ENCODE assay signal across 21 cellular contexts in genomic region chr13:114027826-114028225, GRCh38. TPM values are rescaled to one million over a fixed set of nuclear protein-coding genes. Genes with fewer than 3 reads are reported as not detected.
DNase-seq lines count a peak whose midpoint lies in the region; ATAC-seq, FAIRE-seq and TF ChIP-seq lines count a peak whose summit lies in the region.
"Had no signal": no experiment of that assay in that cellular context is flagged by ENCODE, and none has a peak within 500 bp of the region (broad histone marks: within the 10 kb centered on the region; RNA-seq: fewer than 3 reads in every experiment).

No MANE protein-coding gene starts in this region.

- WGBS in heart left ventricle, 4 donors, result 94 to 97% (median 95%) methylated on average over 21 of the region's 21 CpGs

- FAIRE-seq in GM12891 (lab: Jason Lieb, UNC), result peak; percentile 74

- DNase-seq in GM12891 (ENCODE audit: insufficient read length, low spot score) (no peak), heart left ventricle (peak in 3 of 5 donors; percentile 19 to 44 (median 24)), GM10248 (ENCODE audit: extremely low spot score) (no peak), mucosa of gallbladder (ENCODE audit: low spot score) (no peak)
- DNase-seq: activated gamma-delta T cell, anterior cingulate cortex, DND-41, mammary epithelial cell, MG63, NCI-H1694 treated with DMSO at 0.1 percent for 48 hours, NCI-H446, nephron progenitor cell, SHP77 treated with DMSO at 0.1 percent for 48 hours, T-helper 2 cell had no signal

- no peaks in the 10 kb centered on the region for H3K9me2 ChIP-seq in SU-DHL-6 (replicated peaks; ENCODE audit: insufficient read depth, low read length)

- H2AFZ ChIP-seq in SU-DHL-6 (ENCODE audit: low read depth, low read length, severe bottlenecking), result no peak overlapping the region

- H3K9ac ChIP-seq in SU-DHL-6 (ENCODE audit: low read length) (peak overlapping the region; percentile 62), rectal smooth muscle tissue (ENCODE audit: low read length) (no peak overlapping the region)

- POLR2A ChIA-PET in GM10248 (lab: Yijun Ruan, JAX), result no interaction called here

- H3K4me3 ChIP-seq in SU-DHL-6 (ENCODE audit: insufficient read depth, low read length, poor library complexity, severe bottlenecking), result peak overlapping the region; percentile 53
- H3K4me3 ChIP-seq in heart left ventricle, result no peak overlapping the region
- H3K4me3 ChIP-seq in rectal smooth muscle tissue (ENCODE audit: low read length), result peak overlapping the region; percentile 6
- H3K4me3 ChIP-seq: MG63, psoas muscle had no signal

- H3K9me3 ChIP-seq in SU-DHL-6 (ENCODE audit: insufficient read depth, low read length), result peaks cover 9% of the 10 kb centered on the region; the same call in 1 of the 2 replicates
- H3K9me3 ChIP-seq in heart left ventricle, result no peaks in the 10 kb centered on the region
- H3K9me3 ChIP-seq: MG63, psoas muscle had no signal

- TF ChIP-seq POLR2A in GM12891 (IDR thresholded peaks at IDR 0.05; ENCODE audit: low read depth, low read length), result no peak
- no peak for TF ChIP-seq POLR2A in heart left ventricle (IDR thresholded peaks at IDR 0.05)
- no peak for TF ChIP-seq POLR2A in GM18505 (IDR thresholded peaks at IDR 0.05; ENCODE audit: borderline replicate concordance, extremely low read depth, insufficient read depth, insufficient read length)

- CTCF ChIA-PET in GM10248 (lab: Yijun Ruan, JAX), result no interaction called here

- H3K36me3 ChIP-seq in SU-DHL-6 (ENCODE audit: low read length) (no peaks in the 10 kb centered on the region), heart left ventricle (peaks cover 0 to 48% (median 0%) of the 10 kb centered on the region in 9 donors), rectal smooth muscle tissue (ENCODE audit: control insufficient read depth, insufficient read depth, low read length) (peaks cover 4% of the 10 kb centered on the region)

- peaks cover 20% of the 10 kb centered on the region for H3F3A ChIP-seq in SU-DHL-6 (ENCODE audit: insufficient read depth)

- peaks cover 0 to 39% (median 28%) of the 10 kb centered on the region in 12 donors for H3K4me1 ChIP-seq in heart left ventricle
- H3K4me1 ChIP-seq in rectal smooth muscle tissue (ENCODE audit: control insufficient read depth, insufficient read depth, low read length), result peaks cover 28% of the 10 kb centered on the region

- H3K4me2 ChIP-seq in SU-DHL-6 (ENCODE audit: low read depth, low read length, poor library complexity, severe bottlenecking), result peak overlapping the region; percentile 78

- H3K79me2 ChIP-seq in SU-DHL-6 (ENCODE audit: insufficient read depth, low read length), result no peaks in the 10 kb centered on the region

- intact Hi-C loops in heart left ventricle (cut with DNase I), result no loop called here

- H4K20me1 ChIP-seq in SU-DHL-6 (ENCODE audit: low read depth, low read length), result no peaks in the 10 kb centered on the region

- H3K27ac ChIP-seq in SU-DHL-6 (ENCODE audit: low read depth, low read length) (peak overlapping the region; percentile 94), heart left ventricle (peak overlapping the region in 3 of 12 donors; percentile 44 to 60 (median 52)), rectal smooth muscle tissue (ENCODE audit: low read depth, low read length) (no peak overlapping the region)
- H3K27ac ChIP-seq: psoas muscle had no signal

- no peaks in the 10 kb centered on the region for H3K27me3 ChIP-seq in SU-DHL-6 (ENCODE audit: low read length)
- no peaks in the 10 kb centered on the region for H3K27me3 ChIP-seq in heart left ventricle
- H3K27me3 ChIP-seq in rectal smooth muscle tissue (ENCODE audit: control insufficient read depth, insufficient read depth, low read length), result no peaks in the 10 kb centered on the region
- H3K27me3 ChIP-seq: MG63 had no signal

- ATAC-seq in heart left ventricle, result no peak
- no peak for ATAC-seq in GM19452 (IDR thresholded peaks at IDR 0.05; ENCODE audit: unreplicated experiment)
- no peak for ATAC-seq in GM18505 (IDR thresholded peaks at IDR 0.05; ENCODE audit: unreplicated experiment)
- ATAC-seq: WTC11 had no signal

- TF ChIP-seq CTCF in SU-DHL-6 (IDR thresholded peaks at IDR 0.05; ENCODE audit: insufficient read depth, low read length, poor library complexity, severe bottlenecking) (no peak), heart left ventricle (IDR thresholded peaks at IDR 0.05) (no peak), GM10248 (IDR thresholded peaks at IDR 0.05; ENCODE audit: control extremely low read depth, extremely low read depth, low read depth, missing control alignments) (no peak)

TF ChIP-seq in GM12891, 5 proteins besides CTCF, POLR2A, EP300 and RAD21:
- TF ChIP-seq POU2F2 (IDR thresholded peaks at IDR 0.05; ENCODE audit: low read depth, low read length) (no peak), SPI1 (IDR thresholded peaks at IDR 0.05; ENCODE audit: low read depth, low read length) (no peak)
TF ChIP-seq in GM12891: peak in this region for 0.

RNA-seq across cellular contexts. Expression of gene C13orf46, which starts 54.0 kb away (rescaled TPM):
- 0.15 TPM for polyA plus RNA-seq in GM12891 (2012; ENCODE audit: low read depth, missing spikeins)
- total RNA-seq in heart left ventricle (1 to 10 TPM in 1 of 9 donors, under 1 TPM in 7, not detected in 1; 0.07 to 3.1 (median 0.43) TPM), mucosa of gallbladder (11.8 TPM)
- under 1 TPM; 0.15 to 0.18 TPM for polyA plus RNA-seq in heart left ventricle
- total RNA-seq: epithelial cell of proximal tubule had no signal

Comparison
In these comparisons a context has a peak if more than half of its experiments do, and no peak if none do; other contexts are left out.
1. DNase-seq: peak in heart left ventricle (3 of 5); none in GM12891 (single experiment), GM10248 (single experiment) and mucosa of gallbladder (single experiment).
2. H3K4me3 ChIP-seq: peak in SU-DHL-6 (single experiment) and rectal smooth muscle tissue (single experiment); none in heart left ventricle (0 of 12).